In the genomic region with DNA sequence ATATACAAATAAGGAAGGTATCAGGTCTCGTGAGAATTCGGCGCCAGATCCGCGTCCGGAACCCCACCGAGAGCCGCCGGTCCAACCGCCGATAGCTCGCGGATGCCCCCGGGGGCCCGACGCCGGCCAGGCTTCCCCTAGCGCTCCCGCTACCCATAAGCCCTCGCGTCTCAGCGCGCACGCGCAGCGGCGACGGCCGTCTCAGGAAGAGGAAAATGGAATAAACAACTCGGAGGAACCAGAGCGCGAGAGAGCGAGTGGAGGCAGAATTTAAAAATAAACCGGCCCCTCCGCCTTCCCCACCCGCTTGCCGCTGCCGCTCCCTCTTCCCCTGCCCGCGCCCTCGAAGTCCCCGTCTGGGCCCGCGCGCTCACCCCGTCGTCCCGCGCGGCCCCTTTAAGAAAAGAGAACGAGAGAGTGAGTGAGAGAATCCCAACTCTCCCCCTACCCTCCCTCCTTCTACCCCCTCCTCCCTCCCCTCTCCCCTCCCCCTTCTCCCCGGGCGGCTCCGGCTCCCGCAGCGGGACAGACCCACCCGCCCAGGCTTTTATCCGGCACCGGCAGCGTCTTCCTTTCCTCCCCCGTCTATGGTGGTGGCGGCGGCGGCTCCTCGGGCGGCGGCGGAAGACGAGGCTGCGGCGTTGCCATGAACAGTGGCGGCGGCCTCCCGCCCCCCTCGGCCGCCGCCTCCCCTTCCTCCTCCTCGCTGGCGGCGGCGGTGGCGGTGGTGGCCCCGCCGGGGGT, we compare ENCODE assay signal across 1 cellular context.
TF ChIP-seq lines count a peak whose summit lies in the region.

A gene with protein sequence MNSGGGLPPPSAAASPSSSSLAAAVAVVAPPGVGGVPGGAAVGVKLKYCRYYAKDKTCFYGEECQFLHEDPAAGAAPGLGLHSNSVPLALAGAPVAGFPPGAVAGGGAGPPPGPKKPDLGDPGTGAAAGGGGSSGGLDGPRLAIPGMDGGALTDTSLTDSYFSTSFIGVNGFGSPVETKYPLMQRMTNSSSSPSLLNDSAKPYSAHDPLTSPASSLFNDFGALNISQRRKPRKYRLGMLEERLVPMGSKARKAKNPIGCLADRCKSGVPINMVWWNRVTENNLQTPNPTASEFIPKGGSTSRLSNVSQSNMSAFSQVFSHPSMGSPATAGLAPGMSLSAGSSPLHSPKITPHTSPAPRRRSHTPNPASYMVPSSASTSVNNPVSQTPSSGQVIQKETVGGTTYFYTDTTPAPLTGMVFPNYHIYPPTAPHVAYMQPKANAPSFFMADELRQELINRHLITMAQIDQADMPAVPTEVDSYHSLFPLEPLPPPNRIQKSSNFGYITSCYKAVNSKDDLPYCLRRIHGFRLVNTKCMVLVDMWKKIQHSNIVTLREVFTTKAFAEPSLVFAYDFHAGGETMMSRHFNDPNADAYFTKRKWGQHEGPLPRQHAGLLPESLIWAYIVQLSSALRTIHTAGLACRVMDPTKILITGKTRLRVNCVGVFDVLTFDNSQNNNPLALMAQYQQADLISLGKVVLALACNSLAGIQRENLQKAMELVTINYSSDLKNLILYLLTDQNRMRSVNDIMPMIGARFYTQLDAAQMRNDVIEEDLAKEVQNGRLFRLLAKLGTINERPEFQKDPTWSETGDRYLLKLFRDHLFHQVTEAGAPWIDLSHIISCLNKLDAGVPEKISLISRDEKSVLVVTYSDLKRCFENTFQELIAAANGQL (plus strand): TSS at position 534 of the 744 bp plus-strand sequence. CDS start 113 bp downstream, at position 647.

TF ChIP-seq in H1, 55 proteins besides CTCF, POLR2A, EP300 and RAD21:
- TF ChIP-seq PHF8 (conservative IDR thresholded peaks at IDR 0.05; ENCODE audit: low read depth, low read length), result peak; percentile 72
- peak; percentile 90 for TF ChIP-seq ASH2L (IDR thresholded peaks at IDR 0.05; ENCODE audit: low read length)
- peak; percentile 48; the same call in 1 of the 2 replicates for TF ChIP-seq EGR1 (IDR thresholded peaks at IDR 0.05; ENCODE audit: borderline replicate concordance, low read depth, low read length)
- no peak for TF ChIP-seq RFX5 (IDR thresholded peaks at IDR 0.05; ENCODE audit: borderline replicate concordance, low read depth, low read length)
- no peak for TF ChIP-seq SUZ12 (IDR thresholded peaks at IDR 0.05; ENCODE audit: low read length)
- TF ChIP-seq NRF1 (IDR thresholded peaks at IDR 0.05; ENCODE audit: low read depth, low read length), result peak; percentile 75
- TF ChIP-seq CBX8 (IDR thresholded peaks at IDR 0.05; ENCODE audit: borderline replicate concordance, low read depth, low read length), result no peak
- TF ChIP-seq POLR2AphosphoS5 (IDR thresholded peaks at IDR 0.05; ENCODE audit: low read depth, low read length), result peak; percentile 60; the same call in 1 of the 2 replicates
- TF ChIP-seq TAF7 (optimal IDR thresholded peaks at IDR 0.05; ENCODE audit: borderline replicate concordance, low read depth, low read length), result peak; percentile 46
- TF ChIP-seq TBP (IDR thresholded peaks at IDR 0.05; ENCODE audit: low read depth, low read length), result peak; percentile 56
- TF ChIP-seq TAF1 (IDR thresholded peaks at IDR 0.05; ENCODE audit: low read depth, low read length), result peak; percentile 85
- TF ChIP-seq, protein P1, sequence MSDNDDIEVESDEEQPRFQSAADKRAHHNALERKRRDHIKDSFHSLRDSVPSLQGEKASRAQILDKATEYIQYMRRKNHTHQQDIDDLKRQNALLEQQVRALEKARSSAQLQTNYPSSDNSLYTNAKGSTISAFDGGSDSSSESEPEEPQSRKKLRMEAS (IDR thresholded peaks at IDR 0.05), result peak; percentile 45; the same call in 1 of the 2 replicates
- no peak for TF ChIP-seq SP2 (IDR thresholded peaks at IDR 0.05; ENCODE audit: low read length)
- TF ChIP-seq, protein P2, sequence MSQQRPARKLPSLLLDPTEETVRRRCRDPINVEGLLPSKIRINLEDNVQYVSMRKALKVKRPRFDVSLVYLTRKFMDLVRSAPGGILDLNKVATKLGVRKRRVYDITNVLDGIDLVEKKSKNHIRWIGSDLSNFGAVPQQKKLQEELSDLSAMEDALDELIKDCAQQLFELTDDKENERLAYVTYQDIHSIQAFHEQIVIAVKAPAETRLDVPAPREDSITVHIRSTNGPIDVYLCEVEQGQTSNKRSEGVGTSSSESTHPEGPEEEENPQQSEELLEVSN (IDR thresholded peaks at IDR 0.05), result peak; percentile 47; the same call in 1 of the 2 replicates
- peak; percentile 70 for TF ChIP-seq KDM1A (IDR thresholded peaks at IDR 0.05; ENCODE audit: borderline replicate concordance, low read length)
TF ChIP-seq in H1: peak in this region for 11.
